Comparison of ENCODE assay signal across 8 cellular contexts in the genomic region with DNA sequence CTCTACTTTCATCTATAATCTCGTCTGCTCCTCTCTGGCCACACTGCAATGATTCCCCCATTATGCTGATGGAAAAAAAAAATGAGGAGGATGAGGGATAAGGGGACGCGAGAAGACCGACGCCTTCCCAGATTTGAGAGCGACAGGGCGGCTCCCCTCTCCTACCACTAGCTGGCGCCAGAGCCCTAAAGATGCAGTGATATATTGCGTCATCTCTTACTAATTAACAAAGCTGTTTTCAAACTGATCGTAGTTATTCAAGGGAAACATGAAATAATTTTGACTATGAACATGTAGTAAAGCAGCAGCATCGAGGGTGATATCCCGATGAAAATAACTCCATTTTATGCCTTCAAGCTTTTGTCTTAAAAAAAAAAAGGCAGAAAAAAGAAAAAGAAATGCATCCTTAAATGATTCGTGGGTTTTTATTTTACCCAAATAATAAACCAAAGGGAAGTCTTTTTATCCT. TPM values are rescaled to one million over a fixed set of nuclear protein-coding genes. Genes with fewer than 3 reads are reported as not detected.
A peak's percentile ranks its signal among the peaks of the same experiment; 100 is the strongest.
DNase-seq lines count a peak whose midpoint lies in the region; ATAC-seq, FAIRE-seq and TF ChIP-seq lines count a peak whose summit lies in the region.

No MANE protein-coding gene starts in this region.

- peak; percentile 98 for TF ChIP-seq CTCF in LNCaP clone FGC (IDR thresholded peaks at IDR 0.05; ENCODE audit: control insufficient read depth, extremely low read depth, insufficient read depth)
- peak; percentile 100 for TF ChIP-seq CTCF in neural crest cell (conservative IDR thresholded peaks at IDR 0.05)

- H3K4me3 ChIP-seq in LNCaP clone FGC (ENCODE audit: low read depth, low read length), result no peak overlapping the region

- DNase-seq in DMS 273 (lab: John Stamatoyannopoulos, UW; ENCODE audit: unreplicated experiment) (peak; percentile 93), LNCaP clone FGC (ENCODE audit: low read depth) (no peak), RCC 7860 (ENCODE audit: low spot score) (peak; percentile 75), fibroblast of the conjunctiva (ENCODE audit: low read depth) (peak; percentile 73), neural crest cell (ENCODE audit: low read depth, low spot score) (peak; percentile 89)
- DNase-seq in activated T-helper 1 cell treated with anti-CD3 and anti-CD28 coated beads, Interleukin-2, amount 50 U/mL, for 16 hours (ENCODE audit: low read depth in 1 of 2, low spot score in 1 of 2), result peak; percentile 54 to 59
- DNase-seq in stimulated activated naive CD8-positive, alpha-beta T cell treated with anti-CD3 and anti-CD28 coated beads, Interleukin-15, amount 100 ng/mL, for 72 hours, result peak; percentile 71 to 72

- FAIRE-seq in RCC 7860 (lab: Jason Lieb, UNC), result peak; percentile 82

- no peaks in the 10 kb centered on the region for H3K36me3 Mint-ChIP-seq in neural crest cell (ENCODE audit: low read depth)

- no peaks in the 10 kb centered on the region for H3K27me3 Mint-ChIP-seq in neural crest cell (ENCODE audit: low read depth)
- no peaks in the 10 kb centered on the region for H3K27me3 Mint-ChIP-seq in stimulated activated naive CD8-positive, alpha-beta T cell treated with anti-CD3 and anti-CD28 coated beads, Interleukin-15, amount 100 ng/mL, for 72 hours

- H3K4me3 Mint-ChIP-seq in neural crest cell, result no peak overlapping the region
- no peak overlapping the region for H3K4me3 Mint-ChIP-seq in stimulated activated naive CD8-positive, alpha-beta T cell treated with anti-CD3 and anti-CD28 coated beads, Interleukin-15, amount 100 ng/mL, for 72 hours

- H3K9me3 Mint-ChIP-seq in neural crest cell, result no peaks in the 10 kb centered on the region
- H3K9me3 Mint-ChIP-seq in stimulated activated naive CD8-positive, alpha-beta T cell treated with anti-CD3 and anti-CD28 coated beads, Interleukin-15, amount 100 ng/mL, for 72 hours, result no peaks in the 10 kb centered on the region

- ATAC-seq in GM21576 (IDR thresholded peaks at IDR 0.05; ENCODE audit: unreplicated experiment), result peak; percentile 66
- peak; percentile 57 for ATAC-seq in stimulated activated naive CD8-positive, alpha-beta T cell treated with anti-CD3 and anti-CD28 coated beads, Interleukin-15, amount 100 ng/mL, for 72 hours

- peaks cover 15% of the 10 kb centered on the region for H3K4me1 Mint-ChIP-seq in neural crest cell
- H3K4me1 Mint-ChIP-seq in stimulated activated naive CD8-positive, alpha-beta T cell treated with anti-CD3 and anti-CD28 coated beads, Interleukin-15, amount 100 ng/mL, for 72 hours, result peaks cover 34% of the 10 kb centered on the region

- H3K27ac Mint-ChIP-seq in neural crest cell (ENCODE audit: unreplicated experiment), result no peak overlapping the region
- no peak overlapping the region for H3K27ac Mint-ChIP-seq in stimulated activated naive CD8-positive, alpha-beta T cell treated with anti-CD3 and anti-CD28 coated beads, Interleukin-15, amount 100 ng/mL, for 72 hours

RNA-seq across cellular contexts. Expression of gene HNRNPA3, which starts 48.0 kb away (rescaled TPM):
- total RNA-seq in neural crest cell, result 397 and 416 TPM in 2 replicates
